33 cellular contexts compared by ENCODE assay signal in genomic region chr10:96691761-96692160, GRCh38. TPM values are rescaled to one million over a fixed set of nuclear protein-coding genes. Genes with fewer than 3 reads are reported as not detected.
"Had no signal": no experiment of that assay in that cellular context is flagged by ENCODE, and none has a peak within 500 bp of the region (broad histone marks: within the 10 kb centered on the region; RNA-seq: fewer than 3 reads in every experiment).

No MANE protein-coding gene starts in this region.

- H3K4me1 ChIP-seq: gastrocnemius medialis, parathyroid adenoma, thyroid gland, vagina had no signal

- DNase-seq: activated CD4-positive, alpha-beta T cell treated with anti-CD3 and anti-CD28 coated beads, Interleukin-2, amount 50 U/mL, for 1 hour; activated CD4-positive, CD25-positive, alpha-beta regulatory T cell treated with anti-CD3 and anti-CD28 coated beads, Interleukin-2, amount 50 U/mL, for 72 hours; activated naive CD8-positive, alpha-beta T cell treated with anti-CD3 and anti-CD28 coated beads, Interleukin-2, amount 50 U/mL, for 24 hours; activated T-cell treated with anti-CD3 and anti-CD28 coated beads, Interleukin-2, amount 50 U/mL, for 4 hours; aorta; cerebellar nuclear complex; dorsolateral prefrontal cortex; effector memory CD4-positive, alpha-beta T cell; gastrocnemius medialis; glutamatergic neuron; islet precursor cell; left ventricle myocardium superior; naive thymus-derived CD4-positive, alpha-beta T cell; occipital lobe; right cardiac atrium; spleen; stomach; SW 1271; T1000; upper lobe of left lung; WERI-Rb-1 had no signal

- H3K4me3 ChIP-seq: cardiac muscle cell, coronary artery, dorsolateral prefrontal cortex, gastrocnemius medialis, neural progenitor cell, spleen, stomach, thyroid gland, upper lobe of left lung, vagina had no signal

- ATAC-seq: activated T-cell treated with anti-CD3 and anti-CD28 coated beads, Interleukin-2, amount 50 U/mL, for 4 hours; gastrocnemius medialis; left ventricle myocardium superior; naive thymus-derived CD4-positive, alpha-beta T cell; right cardiac atrium had no signal

- H3K4me2 ChIP-seq: neural progenitor cell had no signal

- H3K9ac ChIP-seq: neural progenitor cell, parathyroid adenoma had no signal

- H3K9me3 Mint-ChIP-seq: activated CD8-positive, alpha-beta T cell treated with anti-CD3 and anti-CD28 coated beads for 36 hours; activated naive CD4-positive, alpha-beta T cell treated with anti-CD3 and anti-CD28 coated beads, Interleukin-2, amount 50 U/mL, for 24 hours; activated naive CD8-positive, alpha-beta T cell treated with anti-CD3 and anti-CD28 coated beads, Interleukin-2, amount 50 U/mL, for 24 hours; activated T-cell treated with anti-CD3 and anti-CD28 coated beads, Interleukin-2, amount 50 U/mL, for 4 hours; activated T-helper 17 cell treated with anti-CD3 and anti-CD28 coated beads, Interleukin-2, amount 50 U/mL, for 72 hours; brain; neural progenitor cell; T-helper 1 cell treated with Interleukin-12 subunit alpha and Interleukin-12 subunit beta and Interleukin-4 antibody, amounts not matched to agents 30 μg/mL and 1 μg/mL, for 36 hours had no signal

- H3K27me3 ChIP-seq: cardiac muscle cell, gastrocnemius medialis, neural progenitor cell, spleen, stomach, thyroid gland, upper lobe of left lung, vagina had no signal

- H3K27ac ChIP-seq: cardiac muscle cell, coronary artery, dorsolateral prefrontal cortex, gastrocnemius medialis, neural progenitor cell, parathyroid adenoma, stomach, thyroid gland, upper lobe of left lung, vagina, WERI-Rb-1 had no signal

- H3K27me3 Mint-ChIP-seq: activated CD8-positive, alpha-beta T cell treated with anti-CD3 and anti-CD28 coated beads for 36 hours; activated naive CD4-positive, alpha-beta T cell treated with anti-CD3 and anti-CD28 coated beads, Interleukin-2, amount 50 U/mL, for 24 hours; activated naive CD8-positive, alpha-beta T cell treated with anti-CD3 and anti-CD28 coated beads, Interleukin-2, amount 50 U/mL, for 24 hours; naive thymus-derived CD4-positive, alpha-beta T cell had no signal

- H3K4me1 Mint-ChIP-seq: brain, neural progenitor cell had no signal

- H2AFZ ChIP-seq: parathyroid adenoma had no signal

- H3K36me3 ChIP-seq: cardiac muscle cell, gastrocnemius medialis, neural progenitor cell, stomach, thyroid gland, upper lobe of left lung, vagina, WERI-Rb-1 had no signal

- H3K36me3 Mint-ChIP-seq: activated naive CD4-positive, alpha-beta T cell treated with anti-CD3 and anti-CD28 coated beads, Interleukin-2, amount 50 U/mL, for 24 hours; brain; neural progenitor cell had no signal

- H3K9me3 ChIP-seq: gastrocnemius medialis, spleen, stomach, thyroid gland, upper lobe of left lung, vagina had no signal

- H3K27ac Mint-ChIP-seq: activated CD8-positive, alpha-beta T cell treated with anti-CD3 and anti-CD28 coated beads for 36 hours; activated naive CD4-positive, alpha-beta T cell treated with anti-CD3 and anti-CD28 coated beads, Interleukin-2, amount 50 U/mL, for 24 hours; activated naive CD8-positive, alpha-beta T cell treated with anti-CD3 and anti-CD28 coated beads, Interleukin-2, amount 50 U/mL, for 24 hours; activated T-helper 17 cell treated with anti-CD3 and anti-CD28 coated beads, Interleukin-2, amount 50 U/mL, for 72 hours; brain; naive thymus-derived CD4-positive, alpha-beta T cell; neural progenitor cell; T-helper 1 cell treated with Interleukin-12 subunit alpha and Interleukin-12 subunit beta and Interleukin-4 antibody, amounts not matched to agents 30 μg/mL and 1 μg/mL, for 36 hours had no signal

- H3K4me3 Mint-ChIP-seq: activated CD8-positive, alpha-beta T cell treated with anti-CD3 and anti-CD28 coated beads for 36 hours; activated naive CD4-positive, alpha-beta T cell treated with anti-CD3 and anti-CD28 coated beads, Interleukin-2, amount 50 U/mL, for 24 hours; activated naive CD8-positive, alpha-beta T cell treated with anti-CD3 and anti-CD28 coated beads, Interleukin-2, amount 50 U/mL, for 24 hours; activated T-cell treated with anti-CD3 and anti-CD28 coated beads, Interleukin-2, amount 50 U/mL, for 4 hours; activated T-helper 17 cell treated with anti-CD3 and anti-CD28 coated beads, Interleukin-2, amount 50 U/mL, for 72 hours; brain; naive thymus-derived CD4-positive, alpha-beta T cell; neural progenitor cell; T-helper 1 cell treated with Interleukin-12 subunit alpha and Interleukin-12 subunit beta and Interleukin-4 antibody, amounts not matched to agents 30 μg/mL and 1 μg/mL, for 36 hours had no signal

- H3K79me2 ChIP-seq: parathyroid adenoma had no signal

RNA-seq across cellular contexts. Expression of gene PIK3AP1, which starts 28.6 kb away (rescaled TPM):
- total RNA-seq: lung microvascular endothelial cell had no signal
